Comparison of ENCODE assay signal across 1 cellular context in genomic region chr1:85240174-85240601, GRCh38.
TF ChIP-seq lines count a peak whose summit lies in the region.

No MANE protein-coding gene starts in this region.

TF ChIP-seq in GM23338, 12 proteins besides CTCF, POLR2A, EP300 and RAD21 (continued from another document):
- TF ChIP-seq, protein P1, sequence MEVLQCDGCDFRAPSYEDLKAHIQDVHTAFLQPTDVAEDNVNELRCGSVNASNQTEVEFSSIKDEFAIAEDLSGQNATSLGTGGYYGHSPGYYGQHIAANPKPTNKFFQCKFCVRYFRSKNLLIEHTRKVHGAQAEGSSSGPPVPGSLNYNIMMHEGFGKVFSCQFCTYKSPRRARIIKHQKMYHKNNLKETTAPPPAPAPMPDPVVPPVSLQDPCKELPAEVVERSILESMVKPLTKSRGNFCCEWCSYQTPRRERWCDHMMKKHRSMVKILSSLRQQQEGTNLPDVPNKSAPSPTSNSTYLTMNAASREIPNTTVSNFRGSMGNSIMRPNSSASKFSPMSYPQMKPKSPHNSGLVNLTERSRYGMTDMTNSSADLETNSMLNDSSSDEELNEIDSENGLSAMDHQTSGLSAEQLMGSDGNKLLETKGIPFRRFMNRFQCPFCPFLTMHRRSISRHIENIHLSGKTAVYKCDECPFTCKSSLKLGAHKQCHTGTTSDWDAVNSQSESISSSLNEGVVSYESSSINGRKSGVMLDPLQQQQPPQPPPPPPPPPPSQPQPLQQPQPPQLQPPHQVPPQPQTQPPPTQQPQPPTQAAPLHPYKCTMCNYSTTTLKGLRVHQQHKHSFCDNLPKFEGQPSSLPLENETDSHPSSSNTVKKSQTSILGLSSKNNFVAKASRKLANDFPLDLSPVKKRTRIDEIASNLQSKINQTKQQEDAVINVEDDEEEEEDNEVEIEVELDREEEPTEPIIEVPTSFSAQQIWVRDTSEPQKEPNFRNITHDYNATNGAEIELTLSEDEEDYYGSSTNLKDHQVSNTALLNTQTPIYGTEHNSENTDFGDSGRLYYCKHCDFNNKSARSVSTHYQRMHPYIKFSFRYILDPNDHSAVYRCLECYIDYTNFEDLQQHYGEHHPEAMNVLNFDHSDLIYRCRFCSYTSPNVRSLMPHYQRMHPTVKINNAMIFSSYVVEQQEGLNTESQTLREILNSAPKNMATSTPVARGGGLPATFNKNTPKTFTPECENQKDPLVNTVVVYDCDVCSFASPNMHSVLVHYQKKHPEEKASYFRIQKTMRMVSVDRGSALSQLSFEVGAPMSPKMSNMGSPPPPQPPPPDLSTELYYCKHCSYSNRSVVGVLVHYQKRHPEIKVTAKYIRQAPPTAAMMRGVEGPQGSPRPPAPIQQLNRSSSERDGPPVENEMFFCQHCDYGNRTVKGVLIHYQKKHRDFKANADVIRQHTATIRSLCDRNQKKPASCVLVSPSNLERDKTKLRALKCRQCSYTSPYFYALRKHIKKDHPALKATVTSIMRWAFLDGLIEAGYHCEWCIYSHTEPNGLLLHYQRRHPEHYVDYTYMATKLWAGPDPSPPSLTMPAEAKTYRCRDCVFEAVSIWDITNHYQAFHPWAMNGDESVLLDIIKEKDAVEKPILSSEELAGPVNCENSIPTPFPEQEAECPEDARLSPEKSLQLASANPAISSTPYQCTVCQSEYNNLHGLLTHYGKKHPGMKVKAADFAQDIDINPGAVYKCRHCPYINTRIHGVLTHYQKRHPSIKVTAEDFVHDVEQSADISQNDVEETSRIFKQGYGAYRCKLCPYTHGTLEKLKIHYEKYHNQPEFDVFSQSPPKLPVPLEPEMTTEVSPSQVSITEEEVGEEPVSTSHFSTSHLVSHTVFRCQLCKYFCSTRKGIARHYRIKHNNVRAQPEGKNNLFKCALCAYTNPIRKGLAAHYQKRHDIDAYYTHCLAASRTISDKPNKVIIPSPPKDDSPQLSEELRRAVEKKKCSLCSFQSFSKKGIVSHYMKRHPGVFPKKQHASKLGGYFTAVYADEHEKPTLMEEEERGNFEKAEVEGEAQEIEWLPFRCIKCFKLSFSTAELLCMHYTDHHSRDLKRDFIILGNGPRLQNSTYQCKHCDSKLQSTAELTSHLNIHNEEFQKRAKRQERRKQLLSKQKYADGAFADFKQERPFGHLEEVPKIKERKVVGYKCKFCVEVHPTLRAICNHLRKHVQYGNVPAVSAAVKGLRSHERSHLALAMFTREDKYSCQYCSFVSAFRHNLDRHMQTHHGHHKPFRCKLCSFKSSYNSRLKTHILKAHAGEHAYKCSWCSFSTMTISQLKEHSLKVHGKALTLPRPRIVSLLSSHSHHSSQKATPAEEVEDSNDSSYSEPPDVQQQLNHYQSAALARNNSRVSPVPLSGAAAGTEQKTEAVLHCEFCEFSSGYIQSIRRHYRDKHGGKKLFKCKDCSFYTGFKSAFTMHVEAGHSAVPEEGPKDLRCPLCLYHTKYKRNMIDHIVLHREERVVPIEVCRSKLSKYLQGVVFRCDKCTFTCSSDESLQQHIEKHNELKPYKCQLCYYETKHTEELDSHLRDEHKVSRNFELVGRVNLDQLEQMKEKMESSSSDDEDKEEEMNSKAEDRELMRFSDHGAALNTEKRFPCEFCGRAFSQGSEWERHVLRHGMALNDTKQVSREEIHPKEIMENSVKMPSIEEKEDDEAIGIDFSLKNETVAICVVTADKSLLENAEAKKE (CRISPR knock-in tag; IDR thresholded peaks at IDR 0.05) = no peak
